Comparison of ENCODE assay signal across 11 cellular contexts in genomic region chr5:79853676-79854418, GRCh38.
A peak's percentile ranks its signal among the peaks of the same experiment; 100 is the strongest.
DNase-seq lines count a peak whose midpoint lies in the region; ATAC-seq and TF ChIP-seq lines count a peak whose summit lies in the region.
"Had no signal": no experiment of that assay in that cellular context is flagged by ENCODE, and none has a peak within 500 bp of the region (broad histone marks: within the 10 kb centered on the region; RNA-seq: fewer than 3 reads in every experiment).

No MANE protein-coding gene starts in this region.

- H3K9me3 Mint-ChIP-seq in type B pancreatic cell: no peaks in the 10 kb centered on the region

- peak; percentile 58 for DNase-seq in cardiac septum (ENCODE audit: low spot score)
- no peak for DNase-seq in right atrium auricular region (ENCODE audit: low spot score)
- DNase-seq in T-helper 17 cell: no peak
- DNase-seq in iPS-NIHi7 (ENCODE audit: extremely low spot score): peak; percentile 43
- peak; percentile 18 for DNase-seq in type B pancreatic cell (ENCODE audit: extremely low spot score, unreplicated experiment)
- no peak for DNase-seq in esophagus squamous epithelium (lab: John Stamatoyannopoulos, UW)
- DNase-seq in gastrocnemius medialis: no peak
- DNase-seq in HuH-7.5 (ENCODE audit: low spot score): no peak
- DNase-seq: anterior cingulate cortex, C1 segment of cervical spinal cord, NCI-H2107 had no signal

- H3K27me3 Mint-ChIP-seq in T-helper 17 cell: peaks cover 3% of the 10 kb centered on the region
- peaks cover 33% of the 10 kb centered on the region for H3K27me3 Mint-ChIP-seq in type B pancreatic cell

- peaks cover 8% of the 10 kb centered on the region for H3K4me1 Mint-ChIP-seq in T-helper 17 cell
- no peaks in the 10 kb centered on the region for H3K4me1 Mint-ChIP-seq in type B pancreatic cell (ENCODE audit: unreplicated experiment)

- H3K36me3 Mint-ChIP-seq in T-helper 17 cell (ENCODE audit: low read depth) (no peaks in the 10 kb centered on the region), type B pancreatic cell (no peaks in the 10 kb centered on the region)

- H3K36me3 ChIP-seq in right atrium auricular region (no peaks in the 10 kb centered on the region), esophagus squamous epithelium (no peaks in the 10 kb centered on the region), gastrocnemius medialis (no peaks in the 10 kb centered on the region)

- H3K27ac ChIP-seq in right atrium auricular region (no peak overlapping the region), esophagus squamous epithelium (no peak overlapping the region), gastrocnemius medialis (no peak overlapping the region)

- WGBS in esophagus squamous epithelium, 2 donors: 91 to 96% methylated on average over 2 to 3 of the region's 8 CpGs

- peaks cover 0 to 5% of the 10 kb centered on the region in 2 donors for H3K4me1 ChIP-seq in right atrium auricular region
- no peaks in the 10 kb centered on the region for H3K4me1 ChIP-seq in esophagus squamous epithelium
- peaks cover 0 to 6% of the 10 kb centered on the region in 2 donors for H3K4me1 ChIP-seq in gastrocnemius medialis

- in situ Hi-C loops in gastrocnemius medialis (cut with MboI; ENCODE audit: low sequenced_read_pairs in 4 of 4): no loop called here

- intact Hi-C loops in cardiac septum (cut with DNase I): loop anchor here (10.0 kb wide), 1 partner anchor 149 kb away; no protein-coding TSS in a partner anchor
- intact Hi-C loops in esophagus squamous epithelium (cut with DNase I): no loop called here
- intact Hi-C loops in gastrocnemius medialis (cut with DNase I; ENCODE audit: low total_unique reads): no loop called here

- peak overlapping the region; percentile 25 for H3K4me3 Mint-ChIP-seq in T-helper 17 cell
- no peak overlapping the region for H3K4me3 Mint-ChIP-seq in type B pancreatic cell

- TF ChIP-seq POLR2A in esophagus squamous epithelium (IDR thresholded peaks at IDR 0.05) (no peak), gastrocnemius medialis (IDR thresholded peaks at IDR 0.05) (no peak)

- TF ChIP-seq CTCF in right atrium auricular region (IDR thresholded peaks at IDR 0.05) (no peak), type B pancreatic cell (conservative IDR thresholded peaks at IDR 0.05) (no peak), esophagus squamous epithelium (IDR thresholded peaks at IDR 0.05) (peak in 1 of 6 experiments; percentile 10), gastrocnemius medialis (IDR thresholded peaks at IDR 0.05 in 4 of 5, conservative IDR thresholded peaks at IDR 0.05 in 1 of 5) (no peak)

- ATAC-seq in T-helper 17 cell (no peak), gastrocnemius medialis (no peak)

- no peaks in the 10 kb centered on the region for H3K9me3 ChIP-seq in right atrium auricular region
- H3K9me3 ChIP-seq in T-helper 17 cell (ENCODE audit: control insufficient read depth, low read length, poor library complexity, severe bottlenecking): no peaks in the 10 kb centered on the region
- H3K9me3 ChIP-seq in esophagus squamous epithelium: no peaks in the 10 kb centered on the region
- no peaks in the 10 kb centered on the region for H3K9me3 ChIP-seq in gastrocnemius medialis

- H3K4me3 ChIP-seq in right atrium auricular region (no peak overlapping the region), esophagus squamous epithelium (no peak overlapping the region), gastrocnemius medialis (no peak overlapping the region)

- H3K27me3 ChIP-seq in right atrium auricular region: no peaks in the 10 kb centered on the region
- peaks cover 0 to 15% (median 0%) of the 10 kb centered on the region in 4 donors for H3K27me3 ChIP-seq in esophagus squamous epithelium
- H3K27me3 ChIP-seq in gastrocnemius medialis: no peaks in the 10 kb centered on the region

- no peak overlapping the region for H3K27ac Mint-ChIP-seq in T-helper 17 cell
- no peak overlapping the region for H3K27ac Mint-ChIP-seq in type B pancreatic cell

Comparison
In these comparisons a context has a peak if more than half of its experiments do, and no peak if none do; other contexts are left out.
1. DNase-seq: peak in cardiac septum (single experiment), iPS-NIHi7 (single experiment) and type B pancreatic cell (single experiment); none in right atrium auricular region (single experiment), T-helper 17 cell (0 of 3), esophagus squamous epithelium (single experiment), gastrocnemius medialis (0 of 2) and HuH-7.5 (single experiment).